Comparison of ENCODE assay signal across 26 cellular contexts in the genomic region with DNA sequence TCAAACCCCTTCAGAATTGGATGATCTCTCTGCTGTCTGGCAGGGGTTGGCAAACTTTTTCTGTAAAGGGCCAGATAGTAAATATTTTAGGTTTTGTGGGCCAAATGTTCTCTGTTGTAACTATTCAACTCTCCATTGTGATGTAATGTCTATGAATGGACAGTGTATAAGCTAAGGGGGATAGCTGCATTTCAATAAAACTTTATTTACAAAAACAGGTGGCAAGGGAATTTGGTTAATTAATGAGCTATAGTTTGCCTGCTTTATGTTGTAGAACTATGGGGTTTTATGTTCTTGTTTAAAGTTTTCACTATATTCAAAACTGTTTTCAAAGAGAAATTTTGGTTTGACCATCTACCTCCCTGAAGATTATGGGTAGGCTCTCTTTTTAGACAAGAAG.
"Had no signal": no experiment of that assay in that cellular context is flagged by ENCODE, and none has a peak within 500 bp of the region (broad histone marks: within the 10 kb centered on the region; RNA-seq: fewer than 3 reads in every experiment).

No MANE protein-coding gene starts in this region.

- H3K4me3 ChIP-seq: neural progenitor cell, ovary, psoas muscle, right lobe of liver, sigmoid colon, stomach, thoracic aorta, thyroid gland, tibial nerve, upper lobe of left lung, vagina had no signal

- H3K9ac ChIP-seq: neural progenitor cell, parathyroid adenoma had no signal

- H2AFZ ChIP-seq: neural progenitor cell, parathyroid adenoma had no signal

- H3K9me3 ChIP-seq: ovary, psoas muscle, right lobe of liver, sigmoid colon, stomach, thoracic aorta, thyroid gland, tibial nerve, upper lobe of left lung, vagina had no signal

- ATAC-seq: natural killer cell treated with Interleukin-12 subunit alpha and Interleukin-12 subunit beta and Interleukin-15 and Interleukin-18, amount 100 ng/mL, for 72 hours; psoas muscle; right cardiac atrium; right lobe of liver; stimulated activated effector memory CD8-positive, alpha-beta T cell treated with anti-CD3 and anti-CD28 coated beads, Interleukin-12 subunit alpha, Interleukin-12 subunit beta, amount 100 ng/mL, for 72 hours; stimulated activated naive B cell treated with anti-CD40 and anti-IgM and Interleukin-4, amounts not matched to agents 10 μg/mL and 1 μg/mL and 100 μg/mL, for 72 hours had no signal

- FAIRE-seq: small intestine, urothelium cell line had no signal

- H3K4me2 ChIP-seq: neural progenitor cell had no signal

- H3K27ac ChIP-seq: neural progenitor cell, ovary, parathyroid adenoma, psoas muscle, right lobe of liver, sigmoid colon, stomach, thoracic aorta, thyroid gland, tibial nerve, upper lobe of left lung, vagina had no signal

- H3K79me2 ChIP-seq: parathyroid adenoma had no signal

- H3K36me3 ChIP-seq: neural progenitor cell, ovary, right lobe of liver, sigmoid colon, stomach, thoracic aorta, thyroid gland, tibial nerve, upper lobe of left lung, vagina had no signal

- H3K27me3 ChIP-seq: neural progenitor cell, ovary, right lobe of liver, sigmoid colon, stomach, thyroid gland, tibial nerve, upper lobe of left lung, vagina had no signal

- DNase-seq: occipital lobe; ovary; posterior cingulate gyrus; psoas muscle; right cardiac atrium; right lobe of liver; sigmoid colon; small intestine; stimulated activated CD4-positive, alpha-beta T cell treated with anti-CD3 and anti-CD28 coated beads, Interleukin-15, amount 100 ng/mL, for 24 hours; stimulated activated CD4-positive, alpha-beta T cell treated with anti-CD3 and anti-CD28 coated beads, Interleukin-2, amount 100 ng/mL, for 24 hours; stimulated activated CD4-positive, alpha-beta T cell treated with anti-CD3 and anti-CD28 coated beads, Interleukin-2, amount 100 ng/mL, for 48 hours; stimulated activated CD4-positive, alpha-beta T cell treated with anti-CD3 and anti-CD28 coated beads, Interleukin-4, amount 100 ng/mL, for 24 hours; stimulated activated naive B cell treated with anti-CD40 and anti-IgM and Interleukin-4, amounts not matched to agents 10 μg/mL and 1 μg/mL and 100 μg/mL, for 72 hours; stimulated activated naive CD4-positive, alpha-beta T cell treated with Interleukin-2 at 50 U/mL for 16 hours; stomach; thyroid gland; trophoblast cell; upper lobe of left lung had no signal

- H3K4me1 ChIP-seq: parathyroid adenoma, psoas muscle, right lobe of liver, sigmoid colon, tibial nerve, upper lobe of left lung, vagina had no signal
